Comparison of ENCODE assay signal across 11 cellular contexts in the genomic region with DNA sequence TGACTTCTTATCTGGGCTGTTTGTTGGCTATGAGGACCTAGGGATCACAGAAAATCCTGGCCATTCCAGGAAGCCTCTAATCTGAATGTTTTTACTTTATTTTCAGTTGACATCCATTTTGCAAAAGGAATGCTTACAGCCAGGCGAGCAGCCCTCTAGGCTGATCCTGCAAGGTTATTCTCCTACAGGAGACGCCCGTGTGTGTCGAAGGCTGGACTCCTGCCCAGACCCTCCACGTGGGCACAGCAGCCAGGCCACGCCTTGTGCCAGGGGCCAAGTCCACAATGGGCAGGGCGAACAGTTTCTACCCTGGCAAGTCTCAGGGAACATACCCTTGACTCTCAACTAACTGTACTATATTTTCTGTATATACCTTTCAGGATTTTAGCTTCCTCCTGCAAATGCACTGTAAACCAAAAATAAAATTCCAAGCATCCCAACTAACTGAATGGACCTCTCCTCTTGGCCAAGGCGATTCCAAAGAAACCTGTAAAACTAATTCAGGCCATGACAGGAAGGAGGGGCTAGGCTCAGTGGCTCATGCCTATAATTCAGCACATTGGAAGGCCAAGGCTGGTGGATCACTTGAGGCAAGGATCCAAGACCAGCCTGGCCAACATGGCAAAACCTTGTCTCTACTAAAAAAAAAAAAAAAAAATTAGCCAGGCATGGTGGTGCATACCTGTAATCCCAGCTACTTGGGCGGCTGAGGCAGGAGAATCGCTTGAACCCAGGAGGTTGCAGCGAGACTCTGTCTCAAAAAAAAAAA. TPM values are rescaled to one million over a fixed set of nuclear protein-coding genes. Genes with fewer than 3 reads are reported as not detected.
DNase-seq lines count a peak whose midpoint lies in the region; ATAC-seq, FAIRE-seq and TF ChIP-seq lines count a peak whose summit lies in the region.
"Had no signal": no experiment of that assay in that cellular context is flagged by ENCODE, and none has a peak within 500 bp of the region (broad histone marks: within the 10 kb centered on the region; RNA-seq: fewer than 3 reads in every experiment).

No MANE protein-coding gene starts in this region.

- H3K4me1 ChIP-seq in liver (ENCODE audit: control insufficient read depth in 4 of 4, insufficient read depth in 4 of 4, low read length in 3 of 4) = peaks cover 4 to 60% (median 54%) of the 10 kb centered on the region in 4 donors
- H3K4me1 ChIP-seq in HepG2 (ENCODE audit: insufficient read depth, low read length) = peaks cover 55% of the 10 kb centered on the region
- H3K4me1 ChIP-seq in breast epithelium = no peaks in the 10 kb centered on the region
- peaks cover 9% of the 10 kb centered on the region for H3K4me1 ChIP-seq in lower lobe of right lung
- H3K4me1 ChIP-seq in A673 (ENCODE audit: insufficient read depth, low read length, poor library complexity, severe bottlenecking) = no peaks in the 10 kb centered on the region

- peak overlapping the region; percentile 8 to 42 (median 38) for H3K4me3 ChIP-seq in liver (ENCODE audit: low read depth in 1 of 3, low read length in 3 of 3)
- H3K4me3 ChIP-seq in HepG2 (replicated peaks in 1 of 3; ENCODE audit: insufficient read depth in 1 of 3, low read depth in 2 of 3, low read length in 3 of 3) = no peak overlapping the region
- H3K4me3 ChIP-seq in breast epithelium = peak overlapping the region in 2 of 3 donors; percentile 28 to 46
- H3K4me3 ChIP-seq in lower lobe of right lung = peak overlapping the region; percentile 17
- H3K4me3 ChIP-seq in lower leg skin (ENCODE audit: low read depth, poor library complexity, severe bottlenecking) = no peak overlapping the region
- H3K4me3 ChIP-seq in A673 (ENCODE audit: low read depth, low read length, poor library complexity, severe bottlenecking) = no peak overlapping the region

- H3K9me3 Mint-ChIP-seq in activated naive CD4-positive, alpha-beta T cell treated with anti-CD3 and anti-CD28 coated beads, Interleukin-2, amount 10 ng/mL, durations not matched to agents 7 days and 5 days = no peaks in the 10 kb centered on the region
- H3K9me3 Mint-ChIP-seq: activated T-cell treated with anti-CD3 and anti-CD28 coated beads, Interleukin-2, amount 50 U/mL, for 24 hours had no signal

- H3K27ac ChIP-seq in liver (ENCODE audit: low read depth in 1 of 2, low read length in 2 of 2) (peak overlapping the region; percentile 89 to 90), HepG2 (ENCODE audit: extremely low read length, insufficient read depth, low read length) (no peak overlapping the region), breast epithelium (no peak overlapping the region), lower lobe of right lung (no peak overlapping the region), A673 (ENCODE audit: low read depth, low read length, poor library complexity, severe bottlenecking) (no peak overlapping the region)

- in situ Hi-C loops in HepG2 (cut with HindIII; ENCODE audit: extremely low pct_ligation_motif_present, low pct_unique_long_range_greater_than_20kb) = no loop called here

- no peak overlapping the region for H3K4me3 Mint-ChIP-seq in activated naive CD4-positive, alpha-beta T cell treated with anti-CD3 and anti-CD28 coated beads, Interleukin-2, amount 10 ng/mL, durations not matched to agents 7 days and 5 days
- H3K4me3 Mint-ChIP-seq: activated T-cell treated with anti-CD3 and anti-CD28 coated beads, Interleukin-2, amount 50 U/mL, for 24 hours had no signal

- no peak for TF ChIP-seq POLR2A in HepG2 (IDR thresholded peaks at IDR 0.05; ENCODE audit: insufficient read depth in 1 of 2, low read depth in 2 of 2, low read length in 2 of 2)
- TF ChIP-seq POLR2A in breast epithelium (IDR thresholded peaks at IDR 0.05) = no peak
- no peak for TF ChIP-seq POLR2A in lower leg skin (IDR thresholded peaks at IDR 0.05)

- DNase-seq in HepG2 (ENCODE audit: low spot score) (no peak), breast epithelium (ENCODE audit: low spot score in 2 of 2) (peak; percentile 68 to 93), lower lobe of right lung (peak; percentile 91), lower leg skin (ENCODE audit: low spot score in 2 of 2) (no peak), A673 (ENCODE audit: low spot score) (no peak)
- DNase-seq in activated naive CD4-positive, alpha-beta T cell treated with anti-CD3 and anti-CD28 coated beads, Interleukin-2, amount 10 ng/mL, durations not matched to agents 7 days and 5 days = no peak
- DNase-seq: activated T-cell treated with anti-CD3 and anti-CD28 coated beads, Interleukin-2, amount 50 U/mL, for 24 hours; effector CD4-positive, alpha-beta T cell; NCI-H1417 treated with DMSO at 0.1 percent for 48 hours had no signal

- H3K27me3 ChIP-seq in liver (ENCODE audit: control insufficient read depth in 4 of 4, insufficient read depth in 4 of 4, low read length in 3 of 4) = no peaks in the 10 kb centered on the region
- H3K27me3 ChIP-seq in HepG2 (ENCODE audit: control insufficient read depth in 1 of 2, insufficient read depth in 2 of 2, low read length in 2 of 2) = no peaks in the 10 kb centered on the region; a peak in 1 of 5 replicates
- H3K27me3 ChIP-seq in breast epithelium = no peaks in the 10 kb centered on the region
- no peaks in the 10 kb centered on the region for H3K27me3 ChIP-seq in lower lobe of right lung (ENCODE audit: low read depth)
- no peaks in the 10 kb centered on the region for H3K27me3 ChIP-seq in A673 (replicated peaks; ENCODE audit: insufficient read depth, low read depth, low read length, poor library complexity)

- no peaks in the 10 kb centered on the region for H4K20me1 ChIP-seq in HepG2 (ENCODE audit: insufficient read depth, low read length)

- 37% methylated on average over 11 of the region's 11 CpGs for WGBS in liver
- 82% methylated on average over 11 of the region's 11 CpGs for WGBS in HepG2 (ENCODE audit: low lambda C conversion rate)
- WGBS in lower leg skin, 2 donors = 57 to 59% methylated on average over 11 of the region's 11 CpGs

- H3K4me1 Mint-ChIP-seq in activated naive CD4-positive, alpha-beta T cell treated with anti-CD3 and anti-CD28 coated beads, Interleukin-2, amount 10 ng/mL, durations not matched to agents 7 days and 5 days = peaks cover under 1% of the 10 kb centered on the region

- ATAC-seq in HepG2 (no peak), lower lobe of right lung (peak; percentile 92 to 95), GM21423 (IDR thresholded peaks at IDR 0.05; ENCODE audit: unreplicated experiment) (no peak)

- intact Hi-C loops in HepG2 (cut with micrococcal nuclease; ENCODE audit: unreplicated experiment) (no loop called here), breast epithelium (cut with DNase I; ENCODE audit: low total_unique reads) (no loop called here), lower lobe of right lung (cut with DNase I) (no loop called here), lower leg skin (cut with DNase I; ENCODE audit: low total_unique reads) (no loop called here), A673 (cut with micrococcal nuclease; ENCODE audit: unreplicated experiment) (no loop called here)

- TF ChIP-seq RAD21 in liver (IDR thresholded peaks at IDR 0.05) (peak in 1 of 2 donors; percentile 58), HepG2 (CRISPR knock-in tag; IDR thresholded peaks at IDR 0.05) (no peak)

- POLR2A ChIA-PET in HepG2 (lab: Yijun Ruan, JAX) = no interaction called here
- POLR2A ChIA-PET in A673 (lab: Charles Lee; ENCODE audit: low non-redundant PET) = no interaction called here

- no peak overlapping the region for H2AFZ ChIP-seq in HepG2 (ENCODE audit: low read length)

- FAIRE-seq in HepG2 (lab: Jason Lieb, UNC) = no peak

- no peak overlapping the region for H3K27ac Mint-ChIP-seq in activated naive CD4-positive, alpha-beta T cell treated with anti-CD3 and anti-CD28 coated beads, Interleukin-2, amount 10 ng/mL, durations not matched to agents 7 days and 5 days
- H3K27ac Mint-ChIP-seq: activated T-cell treated with anti-CD3 and anti-CD28 coated beads, Interleukin-2, amount 50 U/mL, for 24 hours had no signal

- H3K9me3 ChIP-seq in liver (ENCODE audit: control insufficient read depth in 4 of 4, low read length in 3 of 4) = no peaks in the 10 kb centered on the region
- H3K9me3 ChIP-seq in HepG2 (ENCODE audit: low read length) = no peaks in the 10 kb centered on the region
- H3K9me3 ChIP-seq in breast epithelium = no peaks in the 10 kb centered on the region
- H3K9me3 ChIP-seq in lower lobe of right lung = no peaks in the 10 kb centered on the region
- no peaks in the 10 kb centered on the region for H3K9me3 ChIP-seq in A673 (ENCODE audit: low read depth, low read length, poor library complexity, severe bottlenecking)

- peak overlapping the region in 1 of 2 donors; percentile 93 for H3K9ac ChIP-seq in liver (ENCODE audit: low read depth in 1 of 2, low read length in 2 of 2)
- no peak overlapping the region for H3K9ac ChIP-seq in HepG2 (ENCODE audit: insufficient read depth, low read depth, low read length)

- H3K4me2 ChIP-seq in HepG2 (ENCODE audit: low read depth, low read length) = no peak overlapping the region

- CTCF ChIA-PET in HepG2 (lab: Yijun Ruan, JAX; ENCODE audit: low intra/inter-chr PET ratio, low total read pairs) (no interaction called here), A673 (lab: Charles Lee) (no interaction called here)
- CTCF ChIA-PET in activated naive CD4-positive, alpha-beta T cell treated with anti-CD3 and anti-CD28 coated beads, Interleukin-2, amount 10 ng/mL, durations not matched to agents 7 days and 5 days (lab: Charles Lee) = no interaction called here

- BruUV-seq in HepG2 (replicated peaks; lab: Mats Ljungman, UMichigan) (no TSS peak), A673 (replicated peaks; lab: Mats Ljungman, UMichigan) (no TSS peak)

- no peaks in the 10 kb centered on the region for H3K36me3 Mint-ChIP-seq in activated naive CD4-positive, alpha-beta T cell treated with anti-CD3 and anti-CD28 coated beads, Interleukin-2, amount 10 ng/mL, durations not matched to agents 7 days and 5 days

- TF ChIP-seq EP300 in HepG2 (IDR thresholded peaks at IDR 0.05; ENCODE audit: low read depth in 2 of 2, low read length in 2 of 2) = no peak
- no peak for TF ChIP-seq EP300 in HepG2 (CRISPR knock-in tag; IDR thresholded peaks at IDR 0.05; ENCODE audit: borderline replicate concordance)

- no peak for TF ChIP-seq CTCF in liver (IDR thresholded peaks at IDR 0.05; ENCODE audit: low read depth, low read length, missing input control)
- no peak for TF ChIP-seq CTCF in HepG2 (CRISPR knock-in tag; IDR thresholded peaks at IDR 0.05)
- no peak for TF ChIP-seq CTCF in breast epithelium (IDR thresholded peaks at IDR 0.05)
- no peak for TF ChIP-seq CTCF in lower lobe of right lung (IDR thresholded peaks at IDR 0.05)
- TF ChIP-seq CTCF in lower leg skin (IDR thresholded peaks at IDR 0.05) = no peak
- no peak for TF ChIP-seq CTCF in A673 (conservative IDR thresholded peaks at IDR 0.05; ENCODE audit: low read depth, low read length)

- H3K36me3 ChIP-seq in liver (ENCODE audit: control insufficient read depth in 4 of 4, insufficient read depth in 3 of 4, low read depth in 1 of 4, low read length in 3 of 4) = peaks cover 0 to 2% (median 0%) of the 10 kb centered on the region in 4 donors
- H3K36me3 ChIP-seq in HepG2 (replicated peaks in 1 of 2; ENCODE audit: control insufficient read depth in 1 of 2, insufficient read depth in 2 of 2, low read length in 2 of 2) = no peaks in the 10 kb centered on the region
- H3K36me3 ChIP-seq in breast epithelium = no peaks in the 10 kb centered on the region
- H3K36me3 ChIP-seq in lower lobe of right lung = no peaks in the 10 kb centered on the region
- no peaks in the 10 kb centered on the region for H3K36me3 ChIP-seq in A673 (ENCODE audit: insufficient read depth, low read length, poor library complexity, severe bottlenecking)

- peaks cover 2% of the 10 kb centered on the region for H3K79me2 ChIP-seq in HepG2 (ENCODE audit: insufficient read depth, low read length)

- H3K27me3 Mint-ChIP-seq in activated naive CD4-positive, alpha-beta T cell treated with anti-CD3 and anti-CD28 coated beads, Interleukin-2, amount 10 ng/mL, durations not matched to agents 7 days and 5 days = peaks cover 28% of the 10 kb centered on the region

RNA-seq across cellular contexts. Expression of a gene that starts 5.7 kb away (rescaled TPM):
- total RNA-seq in liver (10 to 100 TPM in 1 of 2 donors, 1 to 10 TPM in 1; 6.8 to 33.7 TPM), HepG2 (2016; rRNA removed; fragmentation: Illumina TruSeq; extraction: Trizol) (11.5 and 19.6 TPM in 2 replicates), breast epithelium (1 to 10 TPM; 8.2 to 9.4 (median 9.2) TPM), lower lobe of right lung (21.7 TPM), lower leg skin (1 to 10 TPM; 1.8 to 3.2 (median 2.4) TPM), A673 (2021) (15.7 and 17.2 TPM in 2 replicates)
- polyA plus RNA-seq in liver (10 to 100 TPM; 49.8 to 56.1 TPM), HepG2 (2011; rRNA removed) (12.7 and 17.0 TPM in 2 replicates)
- 5.2 TPM in 2 replicates for total RNA-seq in HepG2 (2016; cell fraction: cytosol; rRNA removed; fragmentation: Illumina TruSeq; extraction: Trizol; ENCODE audit: low read depth)
- total RNA-seq in HepG2 (2016; cell fraction: insoluble cytoplasmic fraction; rRNA removed; fragmentation: Illumina TruSeq; extraction: Trizol) = 10.8 and 20.2 TPM in 2 replicates
- 16.6 and 16.8 TPM in 2 replicates for total RNA-seq in HepG2 (2016; cell fraction: membrane; rRNA removed; fragmentation: Illumina TruSeq; extraction: Trizol)
- 6.0 and 7.0 TPM in 2 replicates for total RNA-seq in HepG2 (2016; cell fraction: nucleus; rRNA removed; fragmentation: Illumina TruSeq; extraction: Trizol)
- 17.0 and 27.6 TPM in 2 replicates for polyA plus RNA-seq in HepG2 (2011; cell fraction: cytosol; rRNA removed)
- polyA plus RNA-seq in HepG2 (2011; cell fraction: nucleus; rRNA removed) = 4.1 and 7.8 TPM in 2 replicates
- polyA plus RNA-seq in HepG2 (2012) = 16.9 and 18.5 TPM in 2 replicates
- polyA plus RNA-seq in HepG2 (2016; cell fraction: cytosol; fragmentation: Illumina TruSeq; extraction: Trizol; ENCODE audit: low read depth) = 9.6 and 10.7 TPM in 2 replicates
- 42.7 and 43.4 TPM in 2 replicates for polyA plus RNA-seq in HepG2 (2016; cell fraction: insoluble cytoplasmic fraction; fragmentation: Illumina TruSeq; extraction: Trizol; ENCODE audit: low read depth)
- polyA plus RNA-seq in HepG2 (2016; cell fraction: membrane; fragmentation: Illumina TruSeq; extraction: Trizol; ENCODE audit: low read depth) = 22.0 and 22.7 TPM in 2 replicates
- 16.1 and 16.6 TPM in 2 replicates for polyA plus RNA-seq in HepG2 (2016; cell fraction: nucleus; fragmentation: Illumina TruSeq; extraction: Trizol; ENCODE audit: insufficient read depth, low read depth)
- 30.1 and 125 TPM in 2 replicates for polyA minus RNA-seq in HepG2 (2011; rRNA and poly(A)+ RNA removed; ENCODE audit: low replicate concordance)
- 17.9 and 19.5 TPM in 2 replicates for polyA minus RNA-seq in HepG2 (2011; cell fraction: cytosol; rRNA and poly(A)+ RNA removed)
- 4.9 and 8.1 TPM in 2 replicates for polyA minus RNA-seq in HepG2 (2011; cell fraction: nucleus; rRNA and poly(A)+ RNA removed)

RNA-seq across cellular contexts. Expression of a gene that starts 51.5 kb away (rescaled TPM):
- total RNA-seq in liver (10 to 100 TPM; 64.8 to 77.7 TPM), HepG2 (2016; rRNA removed; fragmentation: Illumina TruSeq; extraction: Trizol) (39.5 and 48.6 TPM in 2 replicates), breast epithelium (100 to 1,000 TPM in 2 of 3 donors, 10 to 100 TPM in 1; 90.8 to 123 (median 121) TPM), lower lobe of right lung (136 TPM), lower leg skin (10 to 100 TPM; 53.0 to 82.0 (median 63.3) TPM), A673 (2021) (129 and 144 TPM in 2 replicates)
- polyA plus RNA-seq in liver (10 to 100 TPM; 20.6 to 60.1 TPM), HepG2 (2011; rRNA removed) (107 and 115 TPM in 2 replicates)
- 21.2 and 25.8 TPM in 2 replicates for total RNA-seq in HepG2 (2016; cell fraction: cytosol; rRNA removed; fragmentation: Illumina TruSeq; extraction: Trizol; ENCODE audit: low read depth)
- 34.4 and 49.1 TPM in 2 replicates for total RNA-seq in HepG2 (2016; cell fraction: insoluble cytoplasmic fraction; rRNA removed; fragmentation: Illumina TruSeq; extraction: Trizol)
- total RNA-seq in HepG2 (2016; cell fraction: membrane; rRNA removed; fragmentation: Illumina TruSeq; extraction: Trizol) = 11.9 and 12.7 TPM in 2 replicates
- 71.7 and 86.1 TPM in 2 replicates for total RNA-seq in HepG2 (2016; cell fraction: nucleus; rRNA removed; fragmentation: Illumina TruSeq; extraction: Trizol)
- polyA plus RNA-seq in HepG2 (2011; cell fraction: cytosol; rRNA removed) = 45.5 and 75.4 TPM in 2 replicates
- polyA plus RNA-seq in HepG2 (2011; cell fraction: nucleus; rRNA removed) = 244 and 247 TPM in 2 replicates
- 67.4 and 121 TPM in 2 replicates for polyA plus RNA-seq in HepG2 (2012)
- 1.8 and 2.0 TPM in 2 replicates for polyA plus RNA-seq in HepG2 (2016; cell fraction: cytosol; fragmentation: Illumina TruSeq; extraction: Trizol; ENCODE audit: low read depth)
- polyA plus RNA-seq in HepG2 (2016; cell fraction: insoluble cytoplasmic fraction; fragmentation: Illumina TruSeq; extraction: Trizol; ENCODE audit: low read depth) = 21.2 and 23.1 TPM in 2 replicates
- 3.2 and 3.8 TPM in 2 replicates for polyA plus RNA-seq in HepG2 (2016; cell fraction: membrane; fragmentation: Illumina TruSeq; extraction: Trizol; ENCODE audit: low read depth)
- polyA plus RNA-seq in HepG2 (2016; cell fraction: nucleus; fragmentation: Illumina TruSeq; extraction: Trizol; ENCODE audit: insufficient read depth, low read depth) = 120 and 121 TPM in 2 replicates
- 309 and 698 TPM in 2 replicates for polyA minus RNA-seq in HepG2 (2011; rRNA and poly(A)+ RNA removed; ENCODE audit: low replicate concordance)
- 78.7 and 104 TPM in 2 replicates for polyA minus RNA-seq in HepG2 (2011; cell fraction: cytosol; rRNA and poly(A)+ RNA removed)
- polyA minus RNA-seq in HepG2 (2011; cell fraction: nucleus; rRNA and poly(A)+ RNA removed) = 179 and 204 TPM in 2 replicates

RNA-seq across cellular contexts. Expression of a gene that starts 51.9 kb away (rescaled TPM):
- total RNA-seq in liver = 100 to 1,000 TPM; 130 to 157 TPM
- polyA plus RNA-seq in liver = 10 to 100 TPM; 68.4 to 79.6 TPM
- 708 and 1,053 TPM in 2 replicates for total RNA-seq in HepG2 (2016; rRNA removed; fragmentation: Illumina TruSeq; extraction: Trizol)
- total RNA-seq in HepG2 (2016; cell fraction: cytosol; rRNA removed; fragmentation: Illumina TruSeq; extraction: Trizol; ENCODE audit: low read depth) = 114 and 133 TPM in 2 replicates
- 720 and 1,097 TPM in 2 replicates for total RNA-seq in HepG2 (2016; cell fraction: insoluble cytoplasmic fraction; rRNA removed; fragmentation: Illumina TruSeq; extraction: Trizol)
- total RNA-seq in HepG2 (2016; cell fraction: membrane; rRNA removed; fragmentation: Illumina TruSeq; extraction: Trizol) = 191 and 222 TPM in 2 replicates
- 268 and 275 TPM in 2 replicates for total RNA-seq in HepG2 (2016; cell fraction: nucleus; rRNA removed; fragmentation: Illumina TruSeq; extraction: Trizol)
- 294 and 319 TPM in 2 replicates for polyA plus RNA-seq in HepG2 (2011; rRNA removed)
- 302 and 393 TPM in 2 replicates for polyA plus RNA-seq in HepG2 (2011; cell fraction: cytosol; rRNA removed)
- polyA plus RNA-seq in HepG2 (2011; cell fraction: nucleus; rRNA removed) = 114 and 130 TPM in 2 replicates
- 339 and 386 TPM in 2 replicates for polyA plus RNA-seq in HepG2 (2012)
- polyA plus RNA-seq in HepG2 (2016; cell fraction: cytosol; fragmentation: Illumina TruSeq; extraction: Trizol; ENCODE audit: low read depth) = 82.0 and 88.3 TPM in 2 replicates
- polyA plus RNA-seq in HepG2 (2016; cell fraction: insoluble cytoplasmic fraction; fragmentation: Illumina TruSeq; extraction: Trizol; ENCODE audit: low read depth) = 785 and 829 TPM in 2 replicates
- polyA plus RNA-seq in HepG2 (2016; cell fraction: membrane; fragmentation: Illumina TruSeq; extraction: Trizol; ENCODE audit: low read depth) = 96.5 and 109 TPM in 2 replicates
- 284 and 310 TPM in 2 replicates for polyA plus RNA-seq in HepG2 (2016; cell fraction: nucleus; fragmentation: Illumina TruSeq; extraction: Trizol; ENCODE audit: insufficient read depth, low read depth)
- polyA minus RNA-seq in HepG2 (2011; rRNA and poly(A)+ RNA removed; ENCODE audit: low replicate concordance) = 354 and 1,739 TPM in 2 replicates
- 264 and 280 TPM in 2 replicates for polyA minus RNA-seq in HepG2 (2011; cell fraction: cytosol; rRNA and poly(A)+ RNA removed)
- 179 and 238 TPM in 2 replicates for polyA minus RNA-seq in HepG2 (2011; cell fraction: nucleus; rRNA and poly(A)+ RNA removed)
- total RNA-seq in breast epithelium = 100 to 1,000 TPM; 151 to 208 (median 180) TPM
- 116 TPM for total RNA-seq in lower lobe of right lung
- 100 to 1,000 TPM in 3 of 4 donors, 10 to 100 TPM in 1; 69.1 to 150 (median 125) TPM for total RNA-seq in lower leg skin
- 651 and 675 TPM in 2 replicates for total RNA-seq in A673 (2021)

RNA-seq across cellular contexts. Expression of a gene that starts 52.3 kb away (rescaled TPM):
- total RNA-seq in liver (10 to 100 TPM; 11.9 to 21.9 TPM), HepG2 (2016; rRNA removed; fragmentation: Illumina TruSeq; extraction: Trizol) (12.1 and 15.0 TPM in 2 replicates), breast epithelium (10 to 100 TPM; 15.1 to 23.9 (median 15.7) TPM), lower lobe of right lung (13.1 TPM), lower leg skin (10 to 100 TPM in 2 of 4 donors, 1 to 10 TPM in 2; 5.0 to 14.3 (median 8.7) TPM), A673 (2021) (34.8 and 36.6 TPM in 2 replicates)
- polyA plus RNA-seq in liver (1 to 10 TPM; 8.3 to 8.5 TPM), HepG2 (2011; rRNA removed) (3.7 and 5.7 TPM in 2 replicates)
- total RNA-seq in HepG2 (2016; cell fraction: cytosol; rRNA removed; fragmentation: Illumina TruSeq; extraction: Trizol; ENCODE audit: low read depth) = 4.0 and 4.9 TPM in 2 replicates
- 13.6 and 19.6 TPM in 2 replicates for total RNA-seq in HepG2 (2016; cell fraction: insoluble cytoplasmic fraction; rRNA removed; fragmentation: Illumina TruSeq; extraction: Trizol)
- 4.1 and 5.4 TPM in 2 replicates for total RNA-seq in HepG2 (2016; cell fraction: membrane; rRNA removed; fragmentation: Illumina TruSeq; extraction: Trizol)
- 16.6 and 21.5 TPM in 2 replicates for total RNA-seq in HepG2 (2016; cell fraction: nucleus; rRNA removed; fragmentation: Illumina TruSeq; extraction: Trizol)
- 5.1 and 9.0 TPM in 2 replicates for polyA plus RNA-seq in HepG2 (2011; cell fraction: cytosol; rRNA removed)
- polyA plus RNA-seq in HepG2 (2011; cell fraction: nucleus; rRNA removed) = 3.9 and 7.9 TPM in 2 replicates
- polyA plus RNA-seq in HepG2 (2012) = 4.2 and 4.3 TPM in 2 replicates
- 1.1 and 1.9 TPM in 2 replicates for polyA plus RNA-seq in HepG2 (2016; cell fraction: cytosol; fragmentation: Illumina TruSeq; extraction: Trizol; ENCODE audit: low read depth)
- polyA plus RNA-seq in HepG2 (2016; cell fraction: insoluble cytoplasmic fraction; fragmentation: Illumina TruSeq; extraction: Trizol; ENCODE audit: low read depth) = 10.6 and 12.7 TPM in 2 replicates
- polyA plus RNA-seq in HepG2 (2016; cell fraction: membrane; fragmentation: Illumina TruSeq; extraction: Trizol; ENCODE audit: low read depth) = 2.4 and 2.7 TPM in 2 replicates
- polyA plus RNA-seq in HepG2 (2016; cell fraction: nucleus; fragmentation: Illumina TruSeq; extraction: Trizol; ENCODE audit: insufficient read depth, low read depth) = 16.2 and 20.4 TPM in 2 replicates
- 5.1 and 23.0 TPM in 2 replicates for polyA minus RNA-seq in HepG2 (2011; rRNA and poly(A)+ RNA removed; ENCODE audit: low replicate concordance)
- polyA minus RNA-seq in HepG2 (2011; cell fraction: cytosol; rRNA and poly(A)+ RNA removed) = 2.2 and 4.3 TPM in 2 replicates
- polyA minus RNA-seq in HepG2 (2011; cell fraction: nucleus; rRNA and poly(A)+ RNA removed) = 17.3 and 18.8 TPM in 2 replicates

Comparison
In these comparisons a context has a peak if more than half of its experiments do, and no peak if none do; other contexts are left out.
1. H3K27ac ChIP-seq: peak in liver (2 of 2); none in HepG2 (single experiment), breast epithelium (0 of 2), lower lobe of right lung (single experiment) and A673 (single experiment).
2. H3K4me3 ChIP-seq: peak in liver (3 of 3), breast epithelium (2 of 3) and lower lobe of right lung (single experiment); none in HepG2 (0 of 3), lower leg skin (single experiment) and A673 (single experiment).
3. ATAC-seq: peak in lower lobe of right lung (2 of 2); none in HepG2 (single experiment) and GM21423 (single experiment).
4. DNase-seq: peak in breast epithelium (2 of 2) and lower lobe of right lung (single experiment); none in HepG2 (single experiment), activated naive CD4-positive, alpha-beta T cell treated with anti-CD3 and anti-CD28 coated beads, Interleukin-2, amount 10 ng/mL, durations not matched to agents 7 days and 5 days (single experiment), lower leg skin (0 of 2) and A673 (single experiment).